8 cellular contexts compared by ENCODE assay signal in genomic region chr5:144203750-144204596, GRCh38. TPM values are rescaled to one million over a fixed set of nuclear protein-coding genes. Genes with fewer than 3 reads are reported as not detected.
DNase-seq lines count a peak whose midpoint lies in the region; TF ChIP-seq lines count a peak whose summit lies in the region.

No MANE protein-coding gene starts in this region.

- H2BK15ac ChIP-seq in mesendoderm (replicated peaks; ENCODE audit: low read depth): no peak overlapping the region

- no peaks in the 10 kb centered on the region for H3K9me2 ChIP-seq in SU-DHL-6 (replicated peaks; ENCODE audit: insufficient read depth, low read length)

- peak overlapping the region; percentile 49 for H3K4me3 Mint-ChIP-seq in endodermal cell

- H3K23ac ChIP-seq in mesendoderm (ENCODE audit: low read length): no peak overlapping the region

- H3K4me1 ChIP-seq in HEK293 (ENCODE audit: control insufficient read depth, insufficient read depth, low read length) (peaks cover 3% of the 10 kb centered on the region), endodermal cell (ENCODE audit: control insufficient read depth, insufficient read depth, low read length) (no peaks in the 10 kb centered on the region), mesendoderm (ENCODE audit: control insufficient read depth, low read depth, low read length) (no peaks in the 10 kb centered on the region)

- H3K56ac ChIP-seq in mesendoderm (ENCODE audit: low read length): no peak overlapping the region

- H3K9me3 Mint-ChIP-seq in endodermal cell: no peaks in the 10 kb centered on the region

- H3K9me3 ChIP-seq in HEK293 (ENCODE audit: control insufficient read depth, insufficient read depth, low read depth, low read length) (no peaks in the 10 kb centered on the region), SU-DHL-6 (ENCODE audit: insufficient read depth, low read length) (no peaks in the 10 kb centered on the region), endodermal cell (ENCODE audit: control insufficient read depth, low read length) (no peaks in the 10 kb centered on the region)

- H3K18ac ChIP-seq in mesendoderm (ENCODE audit: low read length): no peak overlapping the region

- H2AFZ ChIP-seq in SU-DHL-6 (ENCODE audit: low read depth, low read length, severe bottlenecking): no peak overlapping the region

- 45 to 58% methylated on average over 6 to 8 of the region's 10 CpGs for WGBS in endodermal cell (ENCODE audit: insufficient coverage in 1 of 2, insufficient read length in 1 of 2), 2 experiments
- no CpG with 5 or more reads among the region's 10 CpGs for WGBS in mesendoderm (ENCODE audit: extremely low coverage, insufficient coverage, low lambda C conversion rate)

- no peak overlapping the region for H3K27ac ChIP-seq in HEK293 (ENCODE audit: extremely low read depth, low read depth, low read length)
- H3K27ac ChIP-seq in SU-DHL-6 (ENCODE audit: low read depth, low read length): no peak overlapping the region
- H3K27ac ChIP-seq in endodermal cell (ENCODE audit: low read depth, low read length): no peak overlapping the region
- no peak overlapping the region for H3K27ac ChIP-seq in mesendoderm (ENCODE audit: low read depth, low read length)

- H3K4ac ChIP-seq in mesendoderm (ENCODE audit: low read depth, low read length): no peak overlapping the region

- no peak overlapping the region for H4K5ac ChIP-seq in mesendoderm (ENCODE audit: low read length)

- H4K8ac ChIP-seq in mesendoderm (ENCODE audit: low read depth, low read length): no peak overlapping the region

- DNase-seq in ACHN: peak; percentile 54
- DNase-seq in GM06990 (ENCODE audit: extremely low read depth, insufficient read length): no peak
- peak; percentile 77 for DNase-seq in NAMALWA (ENCODE audit: low spot score)
- peak; percentile 78 for DNase-seq in endodermal cell
- DNase-seq in mesendoderm: peak; percentile 70
- no peak for DNase-seq in activated CD4-positive, CD25-positive, alpha-beta regulatory T cell treated with anti-CD3 and anti-CD28 coated beads, Interleukin-2, amount 50 U/mL, for 72 hours

- in situ Hi-C loops in ACHN (cut with HindIII; ENCODE audit: low pct_ligation_motif_present, low pct_unique_long_range_greater_than_20kb, low sequenced_read_pairs): no loop called here

- H2AK5ac ChIP-seq in mesendoderm (ENCODE audit: low read length): no peak overlapping the region

- CTCF ChIA-PET in HEK293 (lab: Yijun Ruan, JAX): interaction anchor here (0.6 to 4.0 kb wide), 30 partner anchors 10 to 1847 kb away, joined by 3 to 36 read pairs (median 3); no protein-coding TSS in a partner anchor

- no peak overlapping the region for H3K9ac ChIP-seq in SU-DHL-6 (ENCODE audit: low read length)
- no peak overlapping the region for H3K9ac ChIP-seq in endodermal cell (ENCODE audit: extremely low read depth, low read length, poor library complexity, severe bottlenecking)
- H3K9ac ChIP-seq in mesendoderm (ENCODE audit: low read length): no peak overlapping the region

- peaks cover 14% of the 10 kb centered on the region for H3K4me1 Mint-ChIP-seq in endodermal cell

- H3K79me2 ChIP-seq in SU-DHL-6 (ENCODE audit: insufficient read depth, low read length) (no peaks in the 10 kb centered on the region), mesendoderm (ENCODE audit: control insufficient read depth, insufficient read depth, low read length) (no peaks in the 10 kb centered on the region)

- peak; percentile 77 for TF ChIP-seq CTCF in GM06990 (IDR thresholded peaks at IDR 0.05; ENCODE audit: insufficient read depth, low read length, poor library complexity, severe bottlenecking)
- peak; percentile 56 for TF ChIP-seq CTCF in HEK293 (tag by site-specific recombination; IDR thresholded peaks at IDR 0.05)
- TF ChIP-seq CTCF in SU-DHL-6 (IDR thresholded peaks at IDR 0.05; ENCODE audit: insufficient read depth, low read length, poor library complexity, severe bottlenecking): peak; percentile 90
- peak; percentile 97 for TF ChIP-seq CTCF in endodermal cell (conservative IDR thresholded peaks at IDR 0.05)

- no peaks in the 10 kb centered on the region for H3F3A ChIP-seq in SU-DHL-6 (ENCODE audit: insufficient read depth)

- no peak overlapping the region for H2BK120ac ChIP-seq in mesendoderm (ENCODE audit: low read depth, low read length)

- POLR2A ChIA-PET in HEK293 (lab: Yijun Ruan, JAX): no interaction called here

- H3K4me2 ChIP-seq in SU-DHL-6 (ENCODE audit: low read depth, low read length, poor library complexity, severe bottlenecking): no peak overlapping the region
- H3K4me2 ChIP-seq in mesendoderm (ENCODE audit: low read length): no peak overlapping the region

- no peaks in the 10 kb centered on the region for H3K36me3 ChIP-seq in GM06990 (ENCODE audit: control insufficient read depth, insufficient read depth, low read length)
- no peaks in the 10 kb centered on the region for H3K36me3 ChIP-seq in HEK293 (ENCODE audit: control insufficient read depth in 2 of 2, insufficient read depth in 1 of 2, low read length in 2 of 2)
- no peaks in the 10 kb centered on the region for H3K36me3 ChIP-seq in SU-DHL-6 (ENCODE audit: low read length)
- no peaks in the 10 kb centered on the region for H3K36me3 ChIP-seq in endodermal cell (ENCODE audit: control insufficient read depth, insufficient read depth, low read length)
- no peaks in the 10 kb centered on the region for H3K36me3 ChIP-seq in mesendoderm (ENCODE audit: control insufficient read depth, insufficient read depth, low read length)

- no peaks in the 10 kb centered on the region for H3K79me1 ChIP-seq in mesendoderm (ENCODE audit: low read length)

- no peaks in the 10 kb centered on the region for H3K36me3 Mint-ChIP-seq in endodermal cell (ENCODE audit: low read depth)

- H3K27me3 ChIP-seq in GM06990 (replicated peaks; ENCODE audit: control insufficient read depth, insufficient read depth, low read length): no peaks in the 10 kb centered on the region
- no peaks in the 10 kb centered on the region for H3K27me3 ChIP-seq in SU-DHL-6 (ENCODE audit: low read length)
- H3K27me3 ChIP-seq in endodermal cell (ENCODE audit: control insufficient read depth, insufficient read depth, low read length, poor library complexity, severe bottlenecking): peaks cover 29% of the 10 kb centered on the region
- H3K27me3 ChIP-seq in mesendoderm (ENCODE audit: insufficient read depth, low read length, poor library complexity): no peaks in the 10 kb centered on the region

- no peak overlapping the region for H3K27ac Mint-ChIP-seq in endodermal cell

- peaks cover 42% of the 10 kb centered on the region for H3K27me3 Mint-ChIP-seq in endodermal cell (ENCODE audit: insufficient read depth)

- no peaks in the 10 kb centered on the region for H4K20me1 ChIP-seq in SU-DHL-6 (ENCODE audit: low read depth, low read length)

- no peak overlapping the region for H2BK5ac ChIP-seq in mesendoderm (ENCODE audit: low read length)

- H3K4me3 ChIP-seq in GM06990 (replicated peaks; ENCODE audit: low read depth, low read length): no peak overlapping the region
- no peak overlapping the region for H3K4me3 ChIP-seq in HEK293 (ENCODE audit: low read depth, low read length)
- H3K4me3 ChIP-seq in SU-DHL-6 (ENCODE audit: insufficient read depth, low read length, poor library complexity, severe bottlenecking): no peak overlapping the region
- no peak overlapping the region for H3K4me3 ChIP-seq in endodermal cell (ENCODE audit: low read length)
- no peak overlapping the region for H3K4me3 ChIP-seq in mesendoderm (ENCODE audit: low read length)

TF ChIP-seq in HEK293, 187 proteins besides CTCF, POLR2A, EP300 and RAD21 (continues in another document):
- TF ChIP-seq ZSCAN16 (tag by site-specific recombination; IDR thresholded peaks at IDR 0.05) (no peak), ZNF654 (tag by site-specific recombination; IDR thresholded peaks at IDR 0.05; ENCODE audit: low read depth) (peak; percentile 87), ZNF692 (tag by site-specific recombination; IDR thresholded peaks at IDR 0.05) (peak; percentile 62; the same call in 1 of the 2 replicates), ZNF148 (tag by site-specific recombination; IDR thresholded peaks at IDR 0.05; ENCODE audit: borderline replicate concordance) (no peak)

RNA-seq across cellular contexts. Expression of gene KCTD16, which starts 33.3 kb away (rescaled TPM):
- total RNA-seq in endodermal cell: under 1 TPM; 0.29 to 0.44 TPM
- 1.1 TPM for polyA plus RNA-seq in endodermal cell (2013, experiment 1 of 2)
- polyA plus RNA-seq in endodermal cell (2013, experiment 2 of 2): 0.83 TPM
- polyA plus RNA-seq in mesendoderm (2013, experiment 1 of 2): 0.11 TPM
- polyA plus RNA-seq in mesendoderm (2013, experiment 2 of 2): 0.10 TPM

RNA-seq across cellular contexts. Expression of gene YIPF5, which starts 33.5 kb away (rescaled TPM):
- total RNA-seq in endodermal cell: 10 to 100 TPM; 46.8 to 54.0 TPM
- 47.8 TPM for polyA plus RNA-seq in endodermal cell (2013, experiment 1 of 2)
- 42.1 TPM for polyA plus RNA-seq in endodermal cell (2013, experiment 2 of 2)
- polyA plus RNA-seq in mesendoderm (2013, experiment 1 of 2): 26.7 TPM
- 26.9 TPM for polyA plus RNA-seq in mesendoderm (2013, experiment 2 of 2)

Comparison
In these comparisons a context has a peak if more than half of its experiments do, and no peak if none do; other contexts are left out.
1. DNase-seq: peak in ACHN (single experiment), NAMALWA (single experiment), endodermal cell (single experiment) and mesendoderm (single experiment); none in GM06990 (single experiment) and activated CD4-positive, CD25-positive, alpha-beta regulatory T cell treated with anti-CD3 and anti-CD28 coated beads, Interleukin-2, amount 50 U/mL, for 72 hours (single experiment).
2. Peak in every context shown above with its lines, with median percentiles within 50 percentile points of each other: CTCF ChIP-seq.